Comparison of ENCODE assay signal across 1 cellular context in genomic region chr16:8832383-8833100, GRCh38.
TF ChIP-seq lines count a peak whose summit lies in the region.

No MANE protein-coding gene starts in this region.

TF ChIP-seq in HepG2, 621 proteins besides CTCF, POLR2A, EP300 and RAD21 (continues in another document):
- TF ChIP-seq NFYC (CRISPR knock-in tag; IDR thresholded peaks at IDR 0.05) (no peak), AGO2 (optimal IDR thresholded peaks at IDR 0.05; ENCODE audit: low read depth, low read length) (peak; percentile 86), NFIC (IDR thresholded peaks at IDR 0.05; ENCODE audit: low read length) (no peak), RBM22 (optimal IDR thresholded peaks at IDR 0.05; ENCODE audit: low read length) (peak; percentile 72), POGZ (CRISPR knock-in tag; IDR thresholded peaks at IDR 0.05) (no peak), ZNF841 (CRISPR knock-in tag; IDR thresholded peaks at IDR 0.05; ENCODE audit: borderline replicate concordance) (no peak), TSC22D2 (CRISPR knock-in tag; IDR thresholded peaks at IDR 0.05; ENCODE audit: borderline replicate concordance) (no peak), MED1 (CRISPR knock-in tag; IDR thresholded peaks at IDR 0.05) (no peak), TOE1 (CRISPR knock-in tag; IDR thresholded peaks at IDR 0.05) (no peak), HNRNPK (IDR thresholded peaks at IDR 0.05; ENCODE audit: low read depth, low read length, poor library complexity, severe bottlenecking) (no peak), SMAD1 (CRISPR knock-in tag; IDR thresholded peaks at IDR 0.05; ENCODE audit: borderline replicate concordance, low read depth) (no peak), ZNF264 (CRISPR knock-in tag; IDR thresholded peaks at IDR 0.05) (no peak), NFYB (CRISPR knock-in tag; IDR thresholded peaks at IDR 0.05) (no peak), HNF4A (CRISPR knock-in tag; IDR thresholded peaks at IDR 0.05) (no peak), ZHX2 (IDR thresholded peaks at IDR 0.05; ENCODE audit: low read depth) (no peak), ZHX2 (CRISPR knock-in tag; IDR thresholded peaks at IDR 0.05; ENCODE audit: borderline replicate concordance) (no peak), ZFP41 (CRISPR knock-in tag; IDR thresholded peaks at IDR 0.05; ENCODE audit: borderline replicate concordance) (no peak), GTF3A (CRISPR knock-in tag; conservative IDR thresholded peaks at IDR 0.05) (no peak), RFXANK (CRISPR knock-in tag; IDR thresholded peaks at IDR 0.05) (no peak), ZNF138 (CRISPR knock-in tag; IDR thresholded peaks at IDR 0.05; ENCODE audit: low read depth) (no peak), ZNF124 (CRISPR knock-in tag; IDR thresholded peaks at IDR 0.05) (no peak), POLR2G (IDR thresholded peaks at IDR 0.05; ENCODE audit: low read depth, low read length) (peak; percentile 33), ARID2 (CRISPR knock-in tag; IDR thresholded peaks at IDR 0.05; ENCODE audit: borderline replicate concordance) (no peak), SMAD3 (CRISPR knock-in tag; IDR thresholded peaks at IDR 0.05) (no peak), ZNF530 (CRISPR knock-in tag; IDR thresholded peaks at IDR 0.05; ENCODE audit: low read depth) (no peak), ISX (CRISPR knock-in tag; conservative IDR thresholded peaks at IDR 0.05) (no peak), KLF12 (CRISPR knock-in tag; IDR thresholded peaks at IDR 0.05; ENCODE audit: borderline replicate concordance) (no peak), SPEN (CRISPR knock-in tag; IDR thresholded peaks at IDR 0.05; ENCODE audit: low read depth) (no peak), ZNF333 (CRISPR knock-in tag; IDR thresholded peaks at IDR 0.05; ENCODE audit: borderline replicate concordance) (no peak), RBM39 (IDR thresholded peaks at IDR 0.05; ENCODE audit: low read depth, low read length, poor library complexity, severe bottlenecking) (peak; percentile 40), PHF21A (CRISPR knock-in tag; IDR thresholded peaks at IDR 0.05) (no peak), ZNF432 (CRISPR knock-in tag; IDR thresholded peaks at IDR 0.05; ENCODE audit: borderline replicate concordance) (no peak), FOXM1 (CRISPR knock-in tag; IDR thresholded peaks at IDR 0.05) (no peak)
- TF ChIP-seq, protein P1, sequence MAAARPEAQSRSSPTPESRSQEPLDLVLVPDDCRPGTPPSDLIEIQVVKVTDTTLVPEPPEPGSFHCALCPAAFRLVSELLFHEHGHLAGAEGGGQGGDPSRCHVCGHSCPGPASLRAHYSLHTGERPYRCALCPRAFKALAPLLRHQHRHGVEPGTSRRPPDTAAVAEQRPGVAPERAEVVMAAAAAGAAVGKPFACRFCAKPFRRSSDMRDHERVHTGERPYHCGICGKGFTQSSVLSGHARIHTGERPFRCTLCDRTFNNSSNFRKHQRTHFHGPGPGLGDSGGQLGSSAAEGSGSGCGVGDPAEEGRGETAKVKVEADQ (CRISPR knock-in tag; IDR thresholded peaks at IDR 0.05; ENCODE audit: borderline replicate concordance): no peak
- TF ChIP-seq, protein P2, sequence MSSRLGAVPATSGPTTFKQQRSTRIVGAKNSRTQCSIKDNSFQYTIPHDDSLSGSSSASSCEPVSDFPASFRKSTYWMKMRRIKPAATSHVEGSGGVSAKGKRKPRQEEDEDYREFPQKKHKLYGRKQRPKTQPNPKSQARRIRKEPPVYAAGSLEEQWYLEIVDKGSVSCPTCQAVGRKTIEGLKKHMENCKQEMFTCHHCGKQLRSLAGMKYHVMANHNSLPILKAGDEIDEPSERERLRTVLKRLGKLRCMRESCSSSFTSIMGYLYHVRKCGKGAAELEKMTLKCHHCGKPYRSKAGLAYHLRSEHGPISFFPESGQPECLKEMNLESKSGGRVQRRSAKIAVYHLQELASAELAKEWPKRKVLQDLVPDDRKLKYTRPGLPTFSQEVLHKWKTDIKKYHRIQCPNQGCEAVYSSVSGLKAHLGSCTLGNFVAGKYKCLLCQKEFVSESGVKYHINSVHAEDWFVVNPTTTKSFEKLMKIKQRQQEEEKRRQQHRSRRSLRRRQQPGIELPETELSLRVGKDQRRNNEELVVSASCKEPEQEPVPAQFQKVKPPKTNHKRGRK (CRISPR knock-in tag; IDR thresholded peaks at IDR 0.05): no peak
- TF ChIP-seq, protein P3, sequence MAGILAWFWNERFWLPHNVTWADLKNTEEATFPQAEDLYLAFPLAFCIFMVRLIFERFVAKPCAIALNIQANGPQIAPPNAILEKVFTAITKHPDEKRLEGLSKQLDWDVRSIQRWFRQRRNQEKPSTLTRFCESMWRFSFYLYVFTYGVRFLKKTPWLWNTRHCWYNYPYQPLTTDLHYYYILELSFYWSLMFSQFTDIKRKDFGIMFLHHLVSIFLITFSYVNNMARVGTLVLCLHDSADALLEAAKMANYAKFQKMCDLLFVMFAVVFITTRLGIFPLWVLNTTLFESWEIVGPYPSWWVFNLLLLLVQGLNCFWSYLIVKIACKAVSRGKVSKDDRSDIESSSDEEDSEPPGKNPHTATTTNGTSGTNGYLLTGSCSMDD (CRISPR knock-in tag; IDR thresholded peaks at IDR 0.05): no peak
- TF ChIP-seq, protein P4, sequence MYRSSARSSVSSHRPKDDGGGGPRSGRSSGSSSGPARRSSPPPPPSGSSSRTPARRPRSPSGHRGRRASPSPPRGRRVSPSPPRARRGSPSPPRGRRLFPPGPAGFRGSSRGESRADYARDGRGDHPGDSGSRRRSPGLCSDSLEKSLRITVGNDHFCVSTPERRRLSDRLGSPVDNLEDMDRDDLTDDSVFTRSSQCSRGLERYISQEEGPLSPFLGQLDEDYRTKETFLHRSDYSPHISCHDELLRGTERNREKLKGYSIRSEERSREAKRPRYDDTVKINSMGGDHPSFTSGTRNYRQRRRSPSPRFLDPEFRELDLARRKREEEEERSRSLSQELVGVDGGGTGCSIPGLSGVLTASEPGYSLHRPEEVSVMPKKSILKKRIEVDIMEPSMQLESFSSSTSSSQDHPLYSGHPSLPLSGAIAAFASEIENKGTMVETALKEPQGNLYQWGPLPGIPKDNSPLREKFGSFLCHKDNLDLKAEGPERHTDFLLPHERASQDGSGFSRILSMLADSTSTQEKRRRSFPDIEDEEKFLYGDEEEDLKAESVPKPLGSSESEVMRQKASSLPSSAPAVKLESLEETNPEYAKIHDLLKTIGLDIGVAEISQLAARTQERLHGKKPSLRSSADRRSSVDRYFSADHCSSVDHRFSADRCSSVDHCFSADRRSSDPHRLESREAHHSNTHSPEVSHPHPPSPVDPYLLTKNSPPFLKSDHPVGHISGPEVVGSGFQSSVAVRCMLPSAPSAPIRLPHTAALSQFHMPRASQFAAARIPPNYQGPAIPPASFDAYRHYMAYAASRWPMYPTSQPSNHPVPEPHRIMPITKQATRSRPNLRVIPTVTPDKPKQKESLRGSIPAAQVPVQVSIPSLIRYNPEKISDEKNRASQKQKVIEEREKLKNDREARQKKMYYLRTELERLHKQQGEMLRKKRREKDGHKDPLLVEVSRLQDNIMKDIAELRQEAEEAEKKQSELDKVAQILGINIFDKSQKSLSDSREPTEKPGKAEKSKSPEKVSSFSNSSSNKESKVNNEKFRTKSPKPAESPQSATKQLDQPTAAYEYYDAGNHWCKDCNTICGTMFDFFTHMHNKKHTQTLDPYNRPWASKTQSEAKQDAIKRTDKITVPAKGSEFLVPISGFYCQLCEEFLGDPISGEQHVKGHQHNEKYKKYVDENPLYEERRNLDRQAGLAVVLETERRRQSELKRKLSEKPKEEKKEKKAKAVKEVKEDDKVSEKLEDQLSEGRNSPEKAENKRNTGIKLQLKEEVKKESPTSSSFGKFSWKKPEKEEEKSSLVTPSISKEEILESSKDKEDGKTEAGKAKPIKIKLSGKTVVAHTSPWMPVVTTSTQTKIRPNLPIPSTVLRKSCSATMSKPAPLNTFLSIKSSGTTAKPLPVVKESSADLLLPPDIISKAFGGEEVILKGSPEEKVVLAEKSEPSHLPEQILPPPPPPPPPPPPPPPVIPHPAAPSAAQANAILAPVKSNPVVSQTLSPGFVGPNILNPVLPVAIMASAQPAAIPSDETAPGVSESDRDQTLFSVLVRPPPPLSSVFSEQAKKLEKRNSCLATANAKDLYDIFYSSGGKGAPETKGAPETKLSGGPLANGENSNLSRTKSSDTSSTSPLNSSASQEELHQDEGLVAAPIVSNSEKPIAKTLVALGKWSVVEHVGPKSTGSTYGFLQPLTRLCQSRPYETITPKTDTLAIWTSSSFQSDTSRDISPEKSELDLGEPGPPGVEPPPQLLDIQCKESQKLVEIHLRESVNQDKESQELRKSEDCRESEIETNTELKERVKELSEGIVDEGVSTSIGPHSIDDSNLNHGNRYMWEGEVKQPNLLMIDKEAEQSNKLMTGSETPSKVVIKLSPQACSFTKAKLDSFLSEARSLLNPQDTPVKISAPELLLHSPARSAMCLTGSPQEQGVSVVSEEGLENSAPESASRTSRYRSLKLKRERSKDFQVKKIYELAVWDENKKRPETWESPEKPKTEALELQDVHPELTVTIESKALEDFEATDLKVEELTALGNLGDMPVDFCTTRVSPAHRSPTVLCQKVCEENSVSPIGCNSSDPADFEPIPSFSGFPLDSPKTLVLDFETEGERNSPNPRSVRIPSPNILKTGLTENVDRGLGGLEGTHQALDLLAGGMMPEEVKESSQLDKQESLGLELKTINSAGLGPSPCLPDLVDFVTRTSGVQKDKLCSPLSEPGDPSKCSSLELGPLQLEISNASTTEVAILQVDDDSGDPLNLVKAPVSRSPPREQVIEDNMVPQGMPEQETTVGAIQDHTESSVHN (CRISPR knock-in tag; IDR thresholded peaks at IDR 0.05): no peak
- TF ChIP-seq, protein P5, sequence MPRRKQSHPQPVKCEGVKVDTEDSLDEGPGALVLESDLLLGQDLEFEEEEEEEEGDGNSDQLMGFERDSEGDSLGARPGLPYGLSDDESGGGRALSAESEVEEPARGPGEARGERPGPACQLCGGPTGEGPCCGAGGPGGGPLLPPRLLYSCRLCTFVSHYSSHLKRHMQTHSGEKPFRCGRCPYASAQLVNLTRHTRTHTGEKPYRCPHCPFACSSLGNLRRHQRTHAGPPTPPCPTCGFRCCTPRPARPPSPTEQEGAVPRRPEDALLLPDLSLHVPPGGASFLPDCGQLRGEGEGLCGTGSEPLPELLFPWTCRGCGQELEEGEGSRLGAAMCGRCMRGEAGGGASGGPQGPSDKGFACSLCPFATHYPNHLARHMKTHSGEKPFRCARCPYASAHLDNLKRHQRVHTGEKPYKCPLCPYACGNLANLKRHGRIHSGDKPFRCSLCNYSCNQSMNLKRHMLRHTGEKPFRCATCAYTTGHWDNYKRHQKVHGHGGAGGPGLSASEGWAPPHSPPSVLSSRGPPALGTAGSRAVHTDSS (CRISPR knock-in tag; conservative IDR thresholded peaks at IDR 0.05): no peak
- TF ChIP-seq, protein P6, sequence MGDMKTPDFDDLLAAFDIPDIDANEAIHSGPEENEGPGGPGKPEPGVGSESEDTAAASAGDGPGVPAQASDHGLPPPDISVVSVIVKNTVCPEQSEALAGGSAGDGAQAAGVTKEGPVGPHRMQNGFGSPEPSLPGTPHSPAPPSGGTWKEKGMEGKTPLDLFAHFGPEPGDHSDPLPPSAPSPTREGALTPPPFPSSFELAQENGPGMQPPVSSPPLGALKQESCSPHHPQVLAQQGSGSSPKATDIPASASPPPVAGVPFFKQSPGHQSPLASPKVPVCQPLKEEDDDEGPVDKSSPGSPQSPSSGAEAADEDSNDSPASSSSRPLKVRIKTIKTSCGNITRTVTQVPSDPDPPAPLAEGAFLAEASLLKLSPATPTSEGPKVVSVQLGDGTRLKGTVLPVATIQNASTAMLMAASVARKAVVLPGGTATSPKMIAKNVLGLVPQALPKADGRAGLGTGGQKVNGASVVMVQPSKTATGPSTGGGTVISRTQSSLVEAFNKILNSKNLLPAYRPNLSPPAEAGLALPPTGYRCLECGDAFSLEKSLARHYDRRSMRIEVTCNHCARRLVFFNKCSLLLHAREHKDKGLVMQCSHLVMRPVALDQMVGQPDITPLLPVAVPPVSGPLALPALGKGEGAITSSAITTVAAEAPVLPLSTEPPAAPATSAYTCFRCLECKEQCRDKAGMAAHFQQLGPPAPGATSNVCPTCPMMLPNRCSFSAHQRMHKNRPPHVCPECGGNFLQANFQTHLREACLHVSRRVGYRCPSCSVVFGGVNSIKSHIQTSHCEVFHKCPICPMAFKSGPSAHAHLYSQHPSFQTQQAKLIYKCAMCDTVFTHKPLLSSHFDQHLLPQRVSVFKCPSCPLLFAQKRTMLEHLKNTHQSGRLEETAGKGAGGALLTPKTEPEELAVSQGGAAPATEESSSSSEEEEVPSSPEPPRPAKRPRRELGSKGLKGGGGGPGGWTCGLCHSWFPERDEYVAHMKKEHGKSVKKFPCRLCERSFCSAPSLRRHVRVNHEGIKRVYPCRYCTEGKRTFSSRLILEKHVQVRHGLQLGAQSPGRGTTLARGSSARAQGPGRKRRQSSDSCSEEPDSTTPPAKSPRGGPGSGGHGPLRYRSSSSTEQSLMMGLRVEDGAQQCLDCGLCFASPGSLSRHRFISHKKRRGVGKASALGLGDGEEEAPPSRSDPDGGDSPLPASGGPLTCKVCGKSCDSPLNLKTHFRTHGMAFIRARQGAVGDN (CRISPR knock-in tag; IDR thresholded peaks at IDR 0.05): peak; percentile 20; the same call in 1 of the 2 replicates
